In genomic region chr7:90445633-90446032, GRCh38 we compare ENCODE assay signal across 28 cellular contexts. TPM values are rescaled to one million over a fixed set of nuclear protein-coding genes. Genes with fewer than 3 reads are reported as not detected.
"Had no signal": no experiment of that assay in that cellular context is flagged by ENCODE, and none has a peak within 500 bp of the region (broad histone marks: within the 10 kb centered on the region; RNA-seq: fewer than 3 reads in every experiment).

No MANE protein-coding gene starts in this region.

- H3K36me3 ChIP-seq: colonic mucosa, esophagus squamous epithelium, gastrocnemius medialis, heart right ventricle, left lung, lower lobe of right lung had no signal

- H3K4me1 ChIP-seq: colonic mucosa, esophagus squamous epithelium, gastrocnemius medialis, left lung, lower lobe of right lung had no signal

- H3K9me3 ChIP-seq: colonic mucosa, esophagus squamous epithelium, gastrocnemius medialis, heart right ventricle, left lung, lower lobe of right lung had no signal

- H3K4me3 ChIP-seq: colonic mucosa, dorsolateral prefrontal cortex, esophagus squamous epithelium, gastrocnemius medialis, heart right ventricle, left lung, lower lobe of right lung had no signal

- DNase-seq: colonic mucosa; cortex of kidney; dorsolateral prefrontal cortex; effector CD4-positive, alpha-beta T cell; effector memory CD4-positive, alpha-beta T cell; erythroblast; esophagus squamous epithelium; foreskin melanocyte; gastrocnemius medialis; glutamatergic neuron; head of caudate nucleus; heart right ventricle; hippocampal formation; left cardiac atrium; left lung; left ventricle myocardium superior; lower lobe of right lung; mammary epithelial cell; midbrain; naive thymus-derived CD4-positive, alpha-beta T cell had no signal

- H3K27me3 ChIP-seq: colonic mucosa, dorsolateral prefrontal cortex, esophagus squamous epithelium, gastrocnemius medialis, heart right ventricle, left lung had no signal

- ATAC-seq: esophagus mucosa; gastrocnemius medialis; left cardiac atrium; left lung; left ventricle myocardium superior; lower lobe of right lung; naive thymus-derived CD4-positive, alpha-beta T cell had no signal

- H3K27ac ChIP-seq: colonic mucosa, dorsolateral prefrontal cortex, epithelial cell of prostate, esophagus squamous epithelium, gastrocnemius medialis, heart right ventricle, left lung, lower lobe of right lung had no signal

RNA-seq across cellular contexts. Expression of gene PTTG1IP2, which starts 23.8 kb away (rescaled TPM):
- total RNA-seq: colonic mucosa; esophagus mucosa; esophagus squamous epithelium; gastrocnemius medialis; glomerular endothelial cell; heart right ventricle; kidney epithelial cell; left cardiac atrium; left lung; left ventricle myocardium superior; lower leg skin; lower lobe of right lung; mammary epithelial cell; mononuclear cell; mucosa of gallbladder; naive thymus-derived CD4-positive, alpha-beta T cell had no signal
- polyA plus RNA-seq: heart right ventricle; keratinocyte; mammary epithelial cell; naive thymus-derived CD4-positive, alpha-beta T cell had no signal
